18 cellular contexts compared by ENCODE assay signal in the genomic region with DNA sequence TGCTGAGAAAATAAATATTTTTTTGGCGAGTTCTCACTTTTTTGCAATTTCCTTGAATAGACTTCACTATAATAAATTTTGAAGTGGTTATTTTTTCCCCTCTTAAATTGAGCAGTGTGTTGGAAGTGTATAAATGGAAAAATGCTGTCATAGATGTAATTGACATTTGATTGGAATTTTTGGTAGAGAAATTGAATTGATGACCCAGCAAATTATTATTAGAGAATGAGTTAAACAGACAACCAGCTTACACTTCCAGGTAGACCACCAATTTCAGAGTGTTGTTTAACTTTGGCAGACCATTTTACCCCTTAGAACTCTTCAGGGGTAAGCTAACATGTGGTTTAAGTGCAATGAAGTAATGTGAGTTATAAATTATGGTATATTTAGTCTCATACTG. TPM values are rescaled to one million over a fixed set of nuclear protein-coding genes. Genes with fewer than 3 reads are reported as not detected.
DNase-seq lines count a peak whose midpoint lies in the region; ATAC-seq and TF ChIP-seq lines count a peak whose summit lies in the region.
"Had no signal": no experiment of that assay in that cellular context is flagged by ENCODE, and none has a peak within 500 bp of the region (broad histone marks: within the 10 kb centered on the region; RNA-seq: fewer than 3 reads in every experiment).

No MANE protein-coding gene starts in this region.

- H3K4me1 Mint-ChIP-seq in activated T-cell treated with anti-CD3 and anti-CD28 coated beads, Interleukin-2, amount 50 U/mL, for 72 hours (ENCODE audit: low read depth): peaks cover 30% of the 10 kb centered on the region
- H3K4me1 Mint-ChIP-seq in activated naive CD8-positive, alpha-beta T cell treated with anti-CD3 and anti-CD28 coated beads, Interleukin-2, amount 50 U/mL, for 24 hours: peaks cover 43% of the 10 kb centered on the region
- peaks cover 8% of the 10 kb centered on the region for H3K4me1 Mint-ChIP-seq in neural progenitor cell

- ATAC-seq in activated T-cell treated with anti-CD3 and anti-CD28 coated beads, Interleukin-2, amount 50 U/mL, for 72 hours (replicated peaks in 1 of 2): no peak
- no peak for ATAC-seq in activated naive CD8-positive, alpha-beta T cell treated with anti-CD3 and anti-CD28 coated beads, Interleukin-2, amount 50 U/mL, for 24 hours
- ATAC-seq: naive thymus-derived CD8-positive, alpha-beta T cell had no signal

- intact Hi-C loops in sigmoid colon (cut with DNase I): no loop called here

- TF ChIP-seq POLR2A in sigmoid colon (IDR thresholded peaks at IDR 0.05): no peak

- no peaks in the 10 kb centered on the region for H3K9me3 Mint-ChIP-seq in activated T-cell treated with anti-CD3 and anti-CD28 coated beads, Interleukin-2, amount 50 U/mL, for 72 hours
- no peaks in the 10 kb centered on the region for H3K9me3 Mint-ChIP-seq in activated naive CD8-positive, alpha-beta T cell treated with anti-CD3 and anti-CD28 coated beads, Interleukin-2, amount 50 U/mL, for 24 hours
- H3K9me3 Mint-ChIP-seq in neural progenitor cell: no peaks in the 10 kb centered on the region

- H3K27ac ChIP-seq in HUES64 (ENCODE audit: low read depth, low read length) (no peak overlapping the region), neural progenitor cell (no peak overlapping the region), sigmoid colon (no peak overlapping the region)
- H3K27ac ChIP-seq: SJSA1 had no signal

- H3K27me3 Mint-ChIP-seq in activated T-cell treated with anti-CD3 and anti-CD28 coated beads, Interleukin-2, amount 50 U/mL, for 72 hours (ENCODE audit: low read depth): no peaks in the 10 kb centered on the region
- peaks cover 3% of the 10 kb centered on the region for H3K27me3 Mint-ChIP-seq in activated naive CD8-positive, alpha-beta T cell treated with anti-CD3 and anti-CD28 coated beads, Interleukin-2, amount 50 U/mL, for 24 hours
- H3K27me3 Mint-ChIP-seq in neural progenitor cell (ENCODE audit: insufficient read depth, low read depth): peaks cover 4% of the 10 kb centered on the region

- H3K79me2 ChIP-seq in neural progenitor cell (ENCODE audit: low read depth): peaks cover 80% of the 10 kb centered on the region

- WGBS in HUES64: 100% methylated on average over 1 of the region's 1 CpG
- 85 to 86% methylated on average over 1 of the region's 1 CpG for WGBS in sigmoid colon, 2 donors

- peaks cover 24% of the 10 kb centered on the region for H4K20me1 ChIP-seq in neural progenitor cell (ENCODE audit: low read depth)

- TF ChIP-seq CTCF in neural progenitor cell (IDR thresholded peaks at IDR 0.05) (no peak), sigmoid colon (IDR thresholded peaks at IDR 0.05) (no peak)

- H3K4me2 ChIP-seq in neural progenitor cell: peak overlapping the region; percentile 95

- TF ChIP-seq EP300 in sigmoid colon (IDR thresholded peaks at IDR 0.05): no peak

- peaks cover 3 to 10% of the 10 kb centered on the region in 2 donors for H3K36me3 Mint-ChIP-seq in activated T-cell treated with anti-CD3 and anti-CD28 coated beads, Interleukin-2, amount 50 U/mL, for 72 hours (ENCODE audit: insufficient read depth in 2 of 2)
- peaks cover 19% of the 10 kb centered on the region for H3K36me3 Mint-ChIP-seq in activated naive CD8-positive, alpha-beta T cell treated with anti-CD3 and anti-CD28 coated beads, Interleukin-2, amount 50 U/mL, for 24 hours (ENCODE audit: low read depth)
- H3K36me3 Mint-ChIP-seq in neural progenitor cell: peaks cover 6% of the 10 kb centered on the region

- H3K4me3 Mint-ChIP-seq in activated T-cell treated with anti-CD3 and anti-CD28 coated beads, Interleukin-2, amount 50 U/mL, for 72 hours: peak overlapping the region; percentile 5 to 16
- H3K4me3 Mint-ChIP-seq in activated naive CD8-positive, alpha-beta T cell treated with anti-CD3 and anti-CD28 coated beads, Interleukin-2, amount 50 U/mL, for 24 hours: peak overlapping the region; percentile 38
- H3K4me3 Mint-ChIP-seq in neural progenitor cell: peak overlapping the region; percentile 23

- no peak overlapping the region for H3K9ac ChIP-seq in HUES64 (ENCODE audit: low read depth, low read length)
- no peak overlapping the region for H3K9ac ChIP-seq in neural progenitor cell

- H3K4me3 ChIP-seq in HUES64 (ENCODE audit: low read length): 0 out of 2 replicates have a peak overlapping the region, but pooled peaks have one; percentile 89
- peak overlapping the region; percentile 95 for H3K4me3 ChIP-seq in neural progenitor cell
- no peak overlapping the region for H3K4me3 ChIP-seq in sigmoid colon
- H3K4me3 ChIP-seq: SJSA1 had no signal

- H3K9me3 ChIP-seq in HUES64 (ENCODE audit: insufficient read depth, low read depth, low read length) (no peaks in the 10 kb centered on the region), neural progenitor cell (ENCODE audit: low read depth) (no peaks in the 10 kb centered on the region), sigmoid colon (no peaks in the 10 kb centered on the region)
- H3K9me3 ChIP-seq: SJSA1, tibial nerve had no signal

- peaks cover 14% of the 10 kb centered on the region for H3F3A ChIP-seq in neural progenitor cell (ENCODE audit: low read depth)

- peaks cover 27% of the 10 kb centered on the region for H3K36me3 ChIP-seq in HUES64 (ENCODE audit: insufficient read depth, low read length)
- peaks cover 9% of the 10 kb centered on the region for H3K36me3 ChIP-seq in neural progenitor cell
- peaks cover 0 to 10% (median 0%) of the 10 kb centered on the region in 4 donors for H3K36me3 ChIP-seq in sigmoid colon

- H2AFZ ChIP-seq in neural progenitor cell (replicated peaks): no peak overlapping the region

- H3K4me1 ChIP-seq in HUES64 (ENCODE audit: insufficient read depth, low read length) (no peaks in the 10 kb centered on the region), neural progenitor cell (peaks cover 14% of the 10 kb centered on the region), sigmoid colon (peaks cover 0 to 27% (median 25%) of the 10 kb centered on the region in 4 donors)

- H3K27ac Mint-ChIP-seq in activated T-cell treated with anti-CD3 and anti-CD28 coated beads, Interleukin-2, amount 50 U/mL, for 72 hours: peak overlapping the region; percentile 26
- peak overlapping the region; percentile 11 for H3K27ac Mint-ChIP-seq in activated naive CD8-positive, alpha-beta T cell treated with anti-CD3 and anti-CD28 coated beads, Interleukin-2, amount 50 U/mL, for 24 hours
- H3K27ac Mint-ChIP-seq in neural progenitor cell: no peak overlapping the region

- no peak for DNase-seq in activated T-cell treated with anti-CD3 and anti-CD28 coated beads, Interleukin-2, amount 50 U/mL, for 72 hours
- no peak for DNase-seq in activated T-cell treated with anti-CD3 and anti-CD28 coated beads, Interleukin-2, amount 50 U/mL, for 1 hour
- no peak for DNase-seq in activated naive CD8-positive, alpha-beta T cell treated with anti-CD3 and anti-CD28 coated beads, Interleukin-2, amount 50 U/mL, for 24 hours
- no peak for DNase-seq in neural progenitor cell (ENCODE audit: low spot score)
- DNase-seq in sigmoid colon: no peak
- no peak for DNase-seq in OCI-M1 (lab: John Stamatoyannopoulos, UW)
- no peak for DNase-seq in hippocampal formation (lab: John Stamatoyannopoulos, UW)
- DNase-seq: activated CD4-positive, alpha-beta T cell treated with anti-CD3 and anti-CD28 coated beads, Interleukin-2, amount 50 U/mL, for 4 hours; activated effector memory CD4-positive, alpha-beta T cell treated with Interleukin-2 at 50 U/mL for 16 hours; DMS153; effector CD4-positive, alpha-beta T cell; MV-4-11; naive thymus-derived CD8-positive, alpha-beta T cell; NK-92 treated with Interleukin-12 subunit alpha and Interleukin-12 subunit beta, amount 100 ng/mL, for 24 hours; stimulated activated CD4-positive, alpha-beta T cell treated with anti-CD3 and anti-CD28 coated beads, Interleukin-4, amount 100 ng/mL, for 4 hours had no signal

- H3K27me3 ChIP-seq in HUES64 (ENCODE audit: insufficient read depth, low read length) (no peaks in the 10 kb centered on the region), neural progenitor cell (no peaks in the 10 kb centered on the region), sigmoid colon (no peaks in the 10 kb centered on the region)
- H3K27me3 ChIP-seq: SJSA1, tibial nerve had no signal

RNA-seq across cellular contexts. Expression of gene FAF2, which starts 1.9 kb away (rescaled TPM):
- total RNA-seq in activated T-cell treated with anti-CD3 and anti-CD28 coated beads, Interleukin-2, amount 50 U/mL, for 72 hours: 10 to 100 TPM; 44.8 to 45.0 TPM
- polyA plus RNA-seq in HUES64 (2013, experiment 1 of 2): 30.0 TPM
- polyA plus RNA-seq in HUES64 (2013, experiment 2 of 2): 30.5 TPM
- total RNA-seq in neural progenitor cell (ENCODE audit: low replicate concordance): 32.3 and 33.4 TPM in 2 replicates
- total RNA-seq in sigmoid colon: 10 to 100 TPM; 18.5 to 24.6 (median 19.1) TPM
- polyA plus RNA-seq in sigmoid colon: 10 to 100 TPM in 1 of 3 donors, 1 to 10 TPM in 2; 4.2 to 19.8 (median 4.4) TPM

RNA-seq across cellular contexts. Expression of gene CLTB, which starts 33.7 kb away (rescaled TPM):
- total RNA-seq in activated T-cell treated with anti-CD3 and anti-CD28 coated beads, Interleukin-2, amount 50 U/mL, for 72 hours: 10 to 100 TPM; 38.1 to 41.9 TPM
- 20.1 TPM for polyA plus RNA-seq in HUES64 (2013, experiment 1 of 2)
- 19.5 TPM for polyA plus RNA-seq in HUES64 (2013, experiment 2 of 2)
- total RNA-seq in neural progenitor cell (ENCODE audit: low replicate concordance) (12.6 and 29.2 TPM in 2 replicates), sigmoid colon (100 to 1,000 TPM; 129 to 163 (median 156) TPM)
- polyA plus RNA-seq in sigmoid colon: 100 to 1,000 TPM; 274 to 403 (median 280) TPM

Comparison
In these comparisons a context has a peak if more than half of its experiments do, and no peak if none do; other contexts are left out.
1. H3K4me3 ChIP-seq: peak in HUES64 (single experiment) and neural progenitor cell (single experiment); none in sigmoid colon (0 of 4).
2. Peak in every context shown above with its lines, with median percentiles within 50 percentile points of each other: H3K4me3 Mint-ChIP-seq.